ENCODE assay signal across 11 cellular contexts in the genomic region with DNA sequence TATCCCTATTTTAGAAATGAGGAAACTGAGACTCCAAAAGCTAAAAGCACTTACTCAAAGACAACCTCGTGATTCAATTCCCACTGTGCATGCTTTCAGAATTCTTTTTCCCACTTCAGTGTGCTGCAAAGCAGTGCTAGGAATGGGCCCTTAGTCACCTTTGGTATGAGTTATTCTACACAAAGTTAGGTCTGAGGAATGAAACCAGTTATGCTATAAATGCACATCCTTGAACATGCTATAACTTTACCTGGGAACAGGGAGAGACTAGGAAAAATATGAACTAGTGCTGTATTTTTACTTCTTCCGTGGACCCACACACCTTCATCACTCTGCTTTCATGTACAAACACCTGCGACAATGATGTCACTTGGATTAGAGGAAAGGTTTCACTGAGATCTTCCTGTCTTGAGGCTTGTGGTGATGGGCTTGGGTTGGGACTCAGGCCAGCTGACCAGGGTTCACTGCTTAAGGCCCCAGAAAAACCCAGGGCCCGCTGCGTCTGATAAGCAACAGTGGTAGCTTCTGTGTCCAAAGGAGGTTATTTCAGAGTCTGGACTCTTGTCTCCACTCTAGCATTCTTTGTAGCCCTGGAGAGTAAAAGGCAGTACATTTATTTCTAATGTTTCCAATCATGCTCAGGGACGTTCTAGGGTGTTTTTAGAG.
DNase-seq lines count a peak whose midpoint lies in the region; ATAC-seq, FAIRE-seq and TF ChIP-seq lines count a peak whose summit lies in the region.
"Had no signal": no experiment of that assay in that cellular context is flagged by ENCODE, and none has a peak within 500 bp of the region (broad histone marks: within the 10 kb centered on the region; RNA-seq: fewer than 3 reads in every experiment).

No MANE protein-coding gene starts in this region.

- no peak overlapping the region for H3K4me3 ChIP-seq in fibroblast of lung (replicated peaks in 1 of 4; ENCODE audit: control extremely low read depth in 1 of 4, insufficient read depth in 1 of 4, low read depth in 3 of 4, low read length in 4 of 4)
- no peak overlapping the region for H3K4me3 ChIP-seq in retinal pigment epithelial cell (ENCODE audit: low read length)
- H3K4me3 ChIP-seq in WERI-Rb-1 (ENCODE audit: low read depth, low read length): no peak overlapping the region

- no CpG with 5 or more reads among the region's 6 CpGs for whole genome bisulfite sequencing in H9 (ENCODE audit: extremely low coverage, insufficient read length, low lambda C conversion rate)

- H2BK5ac ChIP-seq in H9 (ENCODE audit: insufficient read length, low read length): no peak overlapping the region

- H3K4me1 Mint-ChIP-seq in H9: peaks cover 52% of the 10 kb centered on the region in 2 experiments

- H3K9me3 ChIP-seq in H9 (ENCODE audit: control insufficient read depth, low read depth, low read length): no peaks in the 10 kb centered on the region
- H3K9me3 ChIP-seq in fibroblast of lung (ENCODE audit: control insufficient read depth, insufficient read depth, low read depth, low read length): no peaks in the 10 kb centered on the region
- H3K9me3 ChIP-seq in WERI-Rb-1 (ENCODE audit: severe bottlenecking): no peaks in the 10 kb centered on the region

- H2BK120ac ChIP-seq in H9 (ENCODE audit: low read depth, low read length, poor library complexity, severe bottlenecking): no peak overlapping the region

- no peak overlapping the region for H2AK5ac ChIP-seq in H9 (ENCODE audit: insufficient read length, low read length)

- no peak overlapping the region for H4K91ac ChIP-seq in H9 (ENCODE audit: insufficient read length, low read depth, low read length)

- no peak overlapping the region for H3K4ac ChIP-seq in H9 (ENCODE audit: low read depth, low read length)

- no peak for ATAC-seq in HG03108 (IDR thresholded peaks at IDR 0.05; ENCODE audit: unreplicated experiment)

- H3K36me3 ChIP-seq in fibroblast of lung (ENCODE audit: control insufficient read depth, insufficient read depth, low read length) (no peaks in the 10 kb centered on the region), WERI-Rb-1 (no peaks in the 10 kb centered on the region)

- H2BK15ac ChIP-seq in H9 (ENCODE audit: low read depth, low read length): no peak overlapping the region

- H2AFZ ChIP-seq in H9 (ENCODE audit: low read length): no peak overlapping the region
- no peak overlapping the region for H2AFZ ChIP-seq in fibroblast of lung (ENCODE audit: low read length)

- no peak overlapping the region for H3K56ac ChIP-seq in H9 (ENCODE audit: insufficient read length, low read depth, low read length)

- H2BK20ac ChIP-seq in H9 (ENCODE audit: low read depth, low read length, poor library complexity, severe bottlenecking): no peak overlapping the region

- H2BK12ac ChIP-seq in H9 (ENCODE audit: insufficient read length, low read depth, low read length): no peak overlapping the region

- no peak overlapping the region for H3K14ac ChIP-seq in H9 (ENCODE audit: insufficient read depth, low read length)

- H3T11ph ChIP-seq in H9 (ENCODE audit: low read length): no peak overlapping the region

- no peaks in the 10 kb centered on the region for H3K9me3 Mint-ChIP-seq in H9

- no peak overlapping the region for H3K23ac ChIP-seq in H9 (ENCODE audit: insufficient read length, low read depth, low read length)

- no peak overlapping the region for H4K5ac ChIP-seq in H9 (ENCODE audit: insufficient read length, low read depth, low read length)

- H3K27me3 ChIP-seq in H9 (ENCODE audit: insufficient read depth, low read length): no peaks in the 10 kb centered on the region
- no peaks in the 10 kb centered on the region for H3K27me3 ChIP-seq in fibroblast of lung (ENCODE audit: control insufficient read depth, insufficient read depth, low read length)
- no peaks in the 10 kb centered on the region for H3K27me3 ChIP-seq in WERI-Rb-1 (ENCODE audit: insufficient read depth, low read depth, severe bottlenecking)

- H3K79me2 ChIP-seq in H9 (ENCODE audit: insufficient read depth, low read length): no peaks in the 10 kb centered on the region
- no peaks in the 10 kb centered on the region for H3K79me2 ChIP-seq in fibroblast of lung (ENCODE audit: control insufficient read depth, insufficient read depth, low read length)

- FAIRE-seq in RCC 7860 (lab: Jason Lieb, UNC): no peak

- no peak overlapping the region for H3K9ac ChIP-seq in H9 (ENCODE audit: extremely low read depth, insufficient read length, low read length)
- no peak overlapping the region for H3K9ac ChIP-seq in fibroblast of lung (ENCODE audit: insufficient read depth, low read length)

- peak overlapping the region; percentile 29 to 50; a peak in 4 of 5 replicates for H3K4me3 Mint-ChIP-seq in H9
- H3K4me3 Mint-ChIP-seq: activated CD8-positive, alpha-beta T cell treated with anti-CD3 and anti-CD28 coated beads, Interleukin-2, amount 10 ng/mL, durations not matched to agents 7 days and 5 days; activated naive CD8-positive, alpha-beta T cell had no signal

- H3K36me3 Mint-ChIP-seq in H9 (ENCODE audit: insufficient read depth in 1 of 3, low read depth in 3 of 3): no peaks in the 10 kb centered on the region; a peak in 1 of 7 replicates
- H3K36me3 Mint-ChIP-seq: activated naive CD8-positive, alpha-beta T cell had no signal

- H3K4me1 ChIP-seq in H9 (ENCODE audit: insufficient read depth, low read length): peaks cover 19% of the 10 kb centered on the region; the same call in 1 of the 2 replicates
- H3K4me1 ChIP-seq in fibroblast of lung (ENCODE audit: control insufficient read depth, extremely low read depth, insufficient read depth, low read length): peaks cover 4% of the 10 kb centered on the region

- no peaks in the 10 kb centered on the region for H3K23me2 ChIP-seq in H9 (ENCODE audit: insufficient read length, low read depth, low read length, poor library complexity, severe bottlenecking)

- H4K20me1 ChIP-seq in H9 (ENCODE audit: control insufficient read depth, insufficient read depth, insufficient read length) (no peaks in the 10 kb centered on the region), fibroblast of lung (ENCODE audit: control insufficient read depth, extremely low read depth, insufficient read depth, low read length) (no peaks in the 10 kb centered on the region)

- H3K27ac Mint-ChIP-seq in H9: peak overlapping the region in 1 of 3 experiments; percentile 85; a peak in 3 of 7 replicates
- H3K27ac Mint-ChIP-seq: activated CD8-positive, alpha-beta T cell treated with anti-CD3 and anti-CD28 coated beads, Interleukin-2, amount 10 ng/mL, durations not matched to agents 7 days and 5 days; activated naive CD8-positive, alpha-beta T cell; progenitor cell of endocrine pancreas had no signal

- H4K8ac ChIP-seq in H9 (replicated peaks; ENCODE audit: insufficient read length, low read depth, low read length): no peak overlapping the region

- no peaks in the 10 kb centered on the region for H3K79me1 ChIP-seq in H9 (ENCODE audit: insufficient read depth, low read depth, low read length, poor library complexity, severe bottlenecking)

- no peak for TF ChIP-seq CTCF in H9 (conservative IDR thresholded peaks at IDR 0.05)
- no peak for TF ChIP-seq CTCF in fibroblast of lung (conservative IDR thresholded peaks at IDR 0.05 in 1 of 2, IDR thresholded peaks at IDR 0.05 in 1 of 2; ENCODE audit: low read depth in 1 of 2, low read length in 2 of 2)
- TF ChIP-seq CTCF in retinal pigment epithelial cell (conservative IDR thresholded peaks at IDR 0.05; ENCODE audit: low read depth, low read length): no peak
- no peak for TF ChIP-seq CTCF in WERI-Rb-1 (IDR thresholded peaks at IDR 0.05; ENCODE audit: low read depth, low read length)

- H3K27ac ChIP-seq in H9 (ENCODE audit: insufficient read length, low read depth, low read length): no peak overlapping the region
- H3K27ac ChIP-seq in fibroblast of lung (ENCODE audit: insufficient read depth, low read length): no peak overlapping the region
- H3K27ac ChIP-seq in WERI-Rb-1: no peak overlapping the region

- peak overlapping the region; percentile 20 for H3K4me2 ChIP-seq in H9 (ENCODE audit: insufficient read depth, insufficient read length, low read length)
- no peak overlapping the region for H3K4me2 ChIP-seq in fibroblast of lung (ENCODE audit: extremely low read depth, insufficient read depth, low read length)

- no peak overlapping the region for H3K18ac ChIP-seq in H9 (ENCODE audit: insufficient read length, low read depth, low read length)

- peaks cover 3% of the 10 kb centered on the region; the same call in 1 of the 2 replicates for H3K27me3 Mint-ChIP-seq in H9 (ENCODE audit: low read depth)

- DNase-seq in H9: no peak
- peak; percentile 36 for DNase-seq in RCC 7860 (ENCODE audit: low spot score)
- peak; percentile 34 to 81 for DNase-seq in fibroblast of lung (ENCODE audit: low read depth in 2 of 2)
- DNase-seq in retinal pigment epithelial cell (ENCODE audit: low read depth): peak; percentile 43
- no peak for DNase-seq in D341Med (ENCODE audit: low spot score)
- no peak for DNase-seq in DMS53 treated with DMSO at 0.1 percent for 48 hours (lab: John Stamatoyannopoulos, UW; ENCODE audit: unreplicated experiment)
- no peak for DNase-seq in WERI-Rb-1

Comparison
In these comparisons a context has a peak if more than half of its experiments do, and no peak if none do; other contexts are left out.
1. DNase-seq: peak in RCC 7860 (single experiment), fibroblast of lung (2 of 2) and retinal pigment epithelial cell (single experiment); none in H9 (single experiment), D341Med (single experiment), DMS53 treated with DMSO at 0.1 percent for 48 hours (single experiment) and WERI-Rb-1 (single experiment).